ENCODE assay signal across 11 cellular contexts in the genomic region with DNA sequence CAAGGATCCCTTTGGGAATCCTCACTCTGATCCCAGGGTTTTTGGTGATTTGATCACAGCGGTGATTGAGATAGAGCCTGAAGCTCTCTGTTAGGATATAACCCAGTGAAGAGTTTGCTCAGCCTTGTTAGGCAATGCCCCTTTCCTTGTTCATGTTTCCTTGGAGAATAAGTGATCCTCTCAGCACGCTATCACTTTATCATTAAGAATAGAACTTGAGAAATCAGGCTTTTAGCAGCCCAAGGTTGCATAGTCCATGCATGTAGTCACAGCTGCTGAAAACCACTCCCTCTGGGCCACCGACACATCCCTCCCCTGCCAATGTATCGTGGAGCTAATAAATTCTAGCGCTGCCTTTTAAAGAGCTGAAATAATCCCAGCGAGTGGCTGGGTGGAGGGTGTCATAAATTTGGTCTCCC.
DNase-seq lines count a peak whose midpoint lies in the region; ATAC-seq, FAIRE-seq and TF ChIP-seq lines count a peak whose summit lies in the region.
"Had no signal": no experiment of that assay in that cellular context is flagged by ENCODE, and none has a peak within 500 bp of the region (broad histone marks: within the 10 kb centered on the region; RNA-seq: fewer than 3 reads in every experiment).

No MANE protein-coding gene starts in this region.

- H3K4me3 ChIP-seq in astrocyte of the spinal cord (ENCODE audit: low read depth, low read length), result peak overlapping the region; percentile 40
- peak overlapping the region; percentile 14 to 24 for H3K4me3 ChIP-seq in kidney (ENCODE audit: low read length in 2 of 2)
- H3K4me3 ChIP-seq in skeletal muscle satellite cell (ENCODE audit: low read length), result peak overlapping the region; percentile 39
- no peak overlapping the region for H3K4me3 ChIP-seq in WERI-Rb-1 (ENCODE audit: low read depth, low read length)

- ATAC-seq in GM19467 (IDR thresholded peaks at IDR 0.05; ENCODE audit: unreplicated experiment), result no peak

- H3K36me3 ChIP-seq in kidney (ENCODE audit: control insufficient read depth in 1 of 2, insufficient read depth in 2 of 2, low read length in 2 of 2) (no peaks in the 10 kb centered on the region), skeletal muscle satellite cell (ENCODE audit: insufficient read depth, low read length) (no peaks in the 10 kb centered on the region), WERI-Rb-1 (no peaks in the 10 kb centered on the region)

- H3K27ac ChIP-seq in kidney (ENCODE audit: low read depth in 2 of 2, low read length in 2 of 2), result no peak overlapping the region
- H3K27ac ChIP-seq in WERI-Rb-1, result no peak overlapping the region

- in situ Hi-C loops in astrocyte of the spinal cord (cut with HindIII; ENCODE audit: low sequenced_read_pairs), result no loop called here

- H3K9ac ChIP-seq in kidney (ENCODE audit: low read length in 2 of 2), result no peak overlapping the region
- H3K9ac ChIP-seq in skeletal muscle satellite cell (ENCODE audit: low read depth, low read length), result no peak overlapping the region

- H3K9me3 ChIP-seq in kidney (ENCODE audit: control insufficient read depth in 1 of 2, low read length in 2 of 2) (no peaks in the 10 kb centered on the region), skeletal muscle satellite cell (replicated peaks; ENCODE audit: low read length) (no peaks in the 10 kb centered on the region), WERI-Rb-1 (ENCODE audit: severe bottlenecking) (no peaks in the 10 kb centered on the region)

- H3K27me3 ChIP-seq in skeletal muscle satellite cell (ENCODE audit: control insufficient read depth, insufficient read depth, low read length), result no peaks in the 10 kb centered on the region
- peaks cover 50% of the 10 kb centered on the region for H3K27me3 ChIP-seq in WERI-Rb-1 (ENCODE audit: insufficient read depth, low read depth, severe bottlenecking)

- TF ChIP-seq POLR2A in H54 (IDR thresholded peaks at IDR 0.05; ENCODE audit: low read depth, low read length), result no peak

- FAIRE-seq in H54 (lab: Jason Lieb, UNC) (no peak), kidney (lab: Jason Lieb, UNC) (no peak)
- FAIRE-seq: TTC549 had no signal

- peaks cover 2 to 4% of the 10 kb centered on the region in 2 donors for H3K4me1 ChIP-seq in kidney (ENCODE audit: control insufficient read depth in 1 of 2, insufficient read depth in 1 of 2, low read depth in 1 of 2, low read length in 2 of 2)
- H3K4me1 ChIP-seq in skeletal muscle satellite cell (ENCODE audit: control insufficient read depth, insufficient read depth, low read length), result peaks cover 11% of the 10 kb centered on the region

- intact Hi-C loops in kidney (cut with DNase I), result no loop called here

- TF ChIP-seq CTCF in astrocyte of the spinal cord (IDR thresholded peaks at IDR 0.05; ENCODE audit: low read depth, low read length) (no peak), kidney (IDR thresholded peaks at IDR 0.05; ENCODE audit: borderline replicate concordance, extremely low read depth, insufficient read depth) (no peak), WERI-Rb-1 (IDR thresholded peaks at IDR 0.05; ENCODE audit: low read depth, low read length) (no peak)

- H3K4me2 ChIP-seq in skeletal muscle satellite cell (ENCODE audit: low read length), result peak overlapping the region; percentile 61

- peak; percentile 29 for DNase-seq in H54 (ENCODE audit: insufficient read length, low spot score)
- DNase-seq in astrocyte of the spinal cord (ENCODE audit: low read depth, low spot score), result peak; percentile 76
- no peak for DNase-seq in kidney
- DNase-seq in stimulated activated naive CD4-positive, alpha-beta T cell (lab: John Stamatoyannopoulos, UW), result no peak
- no peak for DNase-seq in WERI-Rb-1
- DNase-seq in GF-D8 (lab: John Stamatoyannopoulos, UW), result no peak
- DNase-seq: activated T-cell treated with anti-CD3 and anti-CD28 coated beads, Interleukin-2, amount 50 U/mL, for 24 hours; DMS53 had no signal

Comparison
In these comparisons a context has a peak if more than half of its experiments do, and no peak if none do; other contexts are left out.
1. DNase-seq: peak in H54 (single experiment) and astrocyte of the spinal cord (single experiment); none in kidney (single experiment), stimulated activated naive CD4-positive, alpha-beta T cell (0 of 6), WERI-Rb-1 (single experiment) and GF-D8 (single experiment).